6 cellular contexts compared by ENCODE assay signal in genomic region chr6:33428891-33429744, GRCh38. TPM values are rescaled to one million over a fixed set of nuclear protein-coding genes. Genes with fewer than 3 reads are reported as not detected.
DNase-seq lines count a peak whose midpoint lies in the region; ATAC-seq and TF ChIP-seq lines count a peak whose summit lies in the region.

No MANE protein-coding gene starts in this region.

- H3K36me3 ChIP-seq in fibroblast of lung (ENCODE audit: control insufficient read depth, insufficient read depth, low read length) (peaks cover 4% of the 10 kb centered on the region), thyroid gland (no peaks in the 10 kb centered on the region)

- peaks cover 7% of the 10 kb centered on the region for H3K36me3 Mint-ChIP-seq in activated naive CD4-positive, alpha-beta T cell treated with anti-CD3 and anti-CD28 coated beads for 36 hours (ENCODE audit: low read depth)

- H4K20me1 ChIP-seq in fibroblast of lung (ENCODE audit: control insufficient read depth, extremely low read depth, insufficient read depth, low read length), result no peaks in the 10 kb centered on the region

- H3K9ac ChIP-seq in fibroblast of lung (ENCODE audit: insufficient read depth, low read length), result no peak overlapping the region

- ATAC-seq in GM18861 (IDR thresholded peaks at IDR 0.05; ENCODE audit: unreplicated experiment), result no peak

- H3K4me3 Mint-ChIP-seq in activated naive CD4-positive, alpha-beta T cell treated with anti-CD3 and anti-CD28 coated beads for 36 hours, result peak overlapping the region; percentile 82

- no peak overlapping the region for H3K27ac ChIP-seq in fibroblast of lung (ENCODE audit: insufficient read depth, low read length)
- peak overlapping the region in 2 of 3 donors; percentile 1 to 27 for H3K27ac ChIP-seq in thyroid gland

- H3K9me3 ChIP-seq in fibroblast of lung (ENCODE audit: control insufficient read depth, insufficient read depth, low read depth, low read length), result no peaks in the 10 kb centered on the region
- H3K9me3 ChIP-seq in thyroid gland, result no peaks in the 10 kb centered on the region

- H3K9me3 Mint-ChIP-seq in activated naive CD4-positive, alpha-beta T cell treated with anti-CD3 and anti-CD28 coated beads for 36 hours, result no peaks in the 10 kb centered on the region

- peak overlapping the region; percentile 82 for H3K27ac Mint-ChIP-seq in activated naive CD4-positive, alpha-beta T cell treated with anti-CD3 and anti-CD28 coated beads for 36 hours

- H3K4me2 ChIP-seq in fibroblast of lung (ENCODE audit: extremely low read depth, insufficient read depth, low read length), result peak overlapping the region; percentile 75

- no peak for DNase-seq in activated naive CD4-positive, alpha-beta T cell treated with anti-CD3 and anti-CD28 coated beads for 36 hours
- DNase-seq in activated naive CD4-positive, alpha-beta T cell (lab: John Stamatoyannopoulos, UW), result no peak
- no peak for DNase-seq in fibroblast of lung (ENCODE audit: low read depth in 2 of 2)
- DNase-seq in thyroid gland, result no peak
- DNase-seq in HK-2 (ENCODE audit: unreplicated experiment), result no peak

- H3K4me1 ChIP-seq in fibroblast of lung (ENCODE audit: control insufficient read depth, extremely low read depth, insufficient read depth, low read length), result peaks cover 40% of the 10 kb centered on the region
- H3K4me1 ChIP-seq in thyroid gland, result peaks cover 26 to 34% of the 10 kb centered on the region in 2 donors

- TF ChIP-seq CTCF in fibroblast of lung (conservative IDR thresholded peaks at IDR 0.05 in 1 of 2, IDR thresholded peaks at IDR 0.05 in 1 of 2; ENCODE audit: low read depth in 1 of 2, low read length in 2 of 2) (no peak), thyroid gland (IDR thresholded peaks at IDR 0.05) (no peak)

- H3K79me2 ChIP-seq in fibroblast of lung (ENCODE audit: control insufficient read depth, insufficient read depth, low read length), result peaks cover 25% of the 10 kb centered on the region

- no peak overlapping the region for H2AFZ ChIP-seq in fibroblast of lung (ENCODE audit: low read length)

- no peaks in the 10 kb centered on the region for H3K27me3 Mint-ChIP-seq in activated naive CD4-positive, alpha-beta T cell treated with anti-CD3 and anti-CD28 coated beads for 36 hours (ENCODE audit: low read depth)

- intact Hi-C loops in activated naive CD4-positive, alpha-beta T cell treated with anti-CD3 and anti-CD28 coated beads for 36 hours (cut with micrococcal nuclease), result loop anchor here (5.0 kb wide), 1 partner anchor 263 kb away; no protein-coding TSS in a partner anchor
- intact Hi-C loops in thyroid gland (cut with DNase I), result loop anchor here (10.0 kb wide), 1 partner anchor 224 kb away; the partner anchor contains the start of genes HSD17B8, RING1, RXRB and SLC39A7

- TF ChIP-seq POLR2A in thyroid gland (IDR thresholded peaks at IDR 0.05), result no peak

- H3K4me3 ChIP-seq in fibroblast of lung (replicated peaks in 1 of 4; ENCODE audit: control extremely low read depth in 1 of 4, insufficient read depth in 1 of 4, low read depth in 3 of 4, low read length in 4 of 4), result peak overlapping the region in 1 of 4 experiments; percentile 57
- H3K4me3 ChIP-seq in thyroid gland (replicated peaks in 1 of 3), result peak overlapping the region in 1 of 3 donors; percentile 43

- H3K27me3 ChIP-seq in fibroblast of lung (ENCODE audit: control insufficient read depth, insufficient read depth, low read length) (no peaks in the 10 kb centered on the region), thyroid gland (no peaks in the 10 kb centered on the region)

- CTCF ChIA-PET in activated naive CD4-positive, alpha-beta T cell treated with anti-CD3 and anti-CD28 coated beads for 36 hours (lab: Charles Lee), result interaction anchor here (0.7 to 2.2 kb wide), 9 partner anchors 10 to 179 kb away, joined by 3 to 7 read pairs (median 3); partner anchors contain the start of gene ZBTB22

- H3K4me1 Mint-ChIP-seq in activated naive CD4-positive, alpha-beta T cell treated with anti-CD3 and anti-CD28 coated beads for 36 hours (ENCODE audit: low read depth), result peaks cover 71% of the 10 kb centered on the region

- WGBS in thyroid gland, 2 donors, result 73 to 81% methylated on average over 4 of the region's 4 CpGs

RNA-seq across cellular contexts. Expression of gene SYNGAP1, which starts 9.3 kb away (rescaled TPM):
- total RNA-seq in activated naive CD4-positive, alpha-beta T cell treated with anti-CD3 and anti-CD28 coated beads for 36 hours, result 10 to 100 TPM; 35.1 to 42.2 TPM
- total RNA-seq in fibroblast of lung, result 4.6 and 7.3 TPM in 2 replicates
- polyA plus RNA-seq in fibroblast of lung, result 3.6 and 5.9 TPM in 2 replicates
- 13.7 and 14.9 TPM in 2 replicates for polyA plus RNA-seq in fibroblast of lung (2012)
- 8.8 and 12.5 TPM in 2 replicates for polyA minus RNA-seq in fibroblast of lung (ENCODE audit: low replicate concordance)
- total RNA-seq in thyroid gland, result 10 to 100 TPM in 3 of 4 donors, 1 to 10 TPM in 1; 10.0 to 15.3 (median 12.2) TPM

RNA-seq across cellular contexts. Expression of gene CUTA, which starts 11.2 kb away (rescaled TPM):
- 100 to 1,000 TPM; 163 to 181 TPM for total RNA-seq in activated naive CD4-positive, alpha-beta T cell treated with anti-CD3 and anti-CD28 coated beads for 36 hours
- 105 and 127 TPM in 2 replicates for total RNA-seq in fibroblast of lung
- polyA plus RNA-seq in fibroblast of lung, result 264 and 347 TPM in 2 replicates
- 404 and 504 TPM in 2 replicates for polyA plus RNA-seq in fibroblast of lung (2012)
- polyA minus RNA-seq in fibroblast of lung (ENCODE audit: low replicate concordance), result 203 and 241 TPM in 2 replicates
- total RNA-seq in thyroid gland, result 100 to 1,000 TPM; 165 to 296 (median 257) TPM

RNA-seq across cellular contexts. Expression of gene PHF1, which starts 18.3 kb away (rescaled TPM):
- total RNA-seq in activated naive CD4-positive, alpha-beta T cell treated with anti-CD3 and anti-CD28 coated beads for 36 hours, result 10 to 100 TPM; 31.0 to 32.3 TPM
- 24.4 and 28.9 TPM in 2 replicates for total RNA-seq in fibroblast of lung
- polyA plus RNA-seq in fibroblast of lung, result 29.6 and 32.9 TPM in 2 replicates
- polyA plus RNA-seq in fibroblast of lung (2012), result 33.7 and 33.9 TPM in 2 replicates
- 47.0 and 75.3 TPM in 2 replicates for polyA minus RNA-seq in fibroblast of lung (ENCODE audit: low replicate concordance)
- 100 to 1,000 TPM in 1 of 4 donors, 10 to 100 TPM in 3; 75.3 to 109 (median 88.5) TPM for total RNA-seq in thyroid gland

RNA-seq across cellular contexts. Expression of gene ZBTB9, which starts 25.3 kb away (rescaled TPM):
- total RNA-seq in activated naive CD4-positive, alpha-beta T cell treated with anti-CD3 and anti-CD28 coated beads for 36 hours, result 1 to 10 TPM; 5.0 to 6.5 TPM
- total RNA-seq in fibroblast of lung (4.1 and 4.9 TPM in 2 replicates), thyroid gland (1 to 10 TPM; 4.1 to 5.9 (median 4.6) TPM)
- 5.2 and 6.7 TPM in 2 replicates for polyA plus RNA-seq in fibroblast of lung
- 5.6 and 8.8 TPM in 2 replicates for polyA plus RNA-seq in fibroblast of lung (2012)
- polyA minus RNA-seq in fibroblast of lung (ENCODE audit: low replicate concordance), result 5.5 and 10.2 TPM in 2 replicates

RNA-seq across cellular contexts. Expression of gene KIFC1, which starts 37.5 kb away (rescaled TPM):
- total RNA-seq in activated naive CD4-positive, alpha-beta T cell treated with anti-CD3 and anti-CD28 coated beads for 36 hours, result 100 to 1,000 TPM; 107 TPM
- total RNA-seq in fibroblast of lung (0.51 and 5.3 TPM in 2 replicates), thyroid gland (1 to 10 TPM in 2 of 4 donors, under 1 TPM in 2; 0.13 to 4.3 (median 0.91) TPM)
- 8.0 and 36.6 TPM in 2 replicates for polyA plus RNA-seq in fibroblast of lung
- 7.5 and 33.4 TPM in 2 replicates for polyA plus RNA-seq in fibroblast of lung (2012)
- polyA minus RNA-seq in fibroblast of lung (ENCODE audit: low replicate concordance), result 6.1 and 27.2 TPM in 2 replicates
